Comparison of ENCODE assay signal across 18 cellular contexts in genomic region chr19:28401739-28402138, GRCh38.
A peak's percentile ranks its signal among the peaks of the same experiment; 100 is the strongest.
DNase-seq lines count a peak whose midpoint lies in the region; ATAC-seq and TF ChIP-seq lines count a peak whose summit lies in the region.
"Had no signal": no experiment of that assay in that cellular context is flagged by ENCODE, and none has a peak within 500 bp of the region (broad histone marks: within the 10 kb centered on the region; RNA-seq: fewer than 3 reads in every experiment).

No MANE protein-coding gene starts in this region.

- no peaks in the 10 kb centered on the region for H4K20me1 ChIP-seq in GM23338 (replicated peaks; ENCODE audit: insufficient read depth)
- H4K20me1 ChIP-seq in SU-DHL-6 (ENCODE audit: low read depth, low read length): no peaks in the 10 kb centered on the region
- no peaks in the 10 kb centered on the region for H4K20me1 ChIP-seq in neural progenitor cell (ENCODE audit: low read depth)

- H3K4me1 Mint-ChIP-seq in GM23338: peaks cover 19% of the 10 kb centered on the region
- H3K4me1 Mint-ChIP-seq in neural progenitor cell: peaks cover 35% of the 10 kb centered on the region
- no peaks in the 10 kb centered on the region for H3K4me1 Mint-ChIP-seq in activated naive CD8-positive, alpha-beta T cell treated with anti-CD3 and anti-CD28 coated beads for 36 hours
- H3K4me1 Mint-ChIP-seq: CD4-positive, CD25-positive, alpha-beta regulatory T cell had no signal

- H3F3A ChIP-seq in GM23338 (replicated peaks; ENCODE audit: low read depth): no peaks in the 10 kb centered on the region
- peaks cover 17% of the 10 kb centered on the region for H3F3A ChIP-seq in SU-DHL-6 (ENCODE audit: insufficient read depth)
- H3F3A ChIP-seq in neural progenitor cell (ENCODE audit: low read depth): no peaks in the 10 kb centered on the region

- H3K27me3 ChIP-seq in GM23338 (ENCODE audit: insufficient read depth) (no peaks in the 10 kb centered on the region), SU-DHL-6 (ENCODE audit: low read length) (no peaks in the 10 kb centered on the region), neural progenitor cell (no peaks in the 10 kb centered on the region)
- H3K27me3 ChIP-seq: BE2C had no signal

- H3K9me2 ChIP-seq in GM23338 (ENCODE audit: insufficient read depth) (peaks cover 6% of the 10 kb centered on the region; the same call in 1 of the 2 replicates), SU-DHL-6 (replicated peaks; ENCODE audit: insufficient read depth, low read length) (no peaks in the 10 kb centered on the region)

- H3K4me1 ChIP-seq in GM23338 (ENCODE audit: insufficient read depth): no peaks in the 10 kb centered on the region
- peaks cover 18% of the 10 kb centered on the region for H3K4me1 ChIP-seq in neural progenitor cell
- H3K4me1 ChIP-seq in mucosa of descending colon (ENCODE audit: low read depth): peaks cover 7% of the 10 kb centered on the region
- H3K4me1 ChIP-seq: BE2C, Caco-2 had no signal

- TF ChIP-seq CTCF in GM23338 (conservative IDR thresholded peaks at IDR 0.05; ENCODE audit: low read depth in 2 of 2) (no peak), SU-DHL-6 (IDR thresholded peaks at IDR 0.05; ENCODE audit: insufficient read depth, low read length, poor library complexity, severe bottlenecking) (no peak), neural progenitor cell (IDR thresholded peaks at IDR 0.05) (no peak), mucosa of descending colon (IDR thresholded peaks at IDR 0.05) (no peak)

- H3K79me2 ChIP-seq in GM23338 (replicated peaks; ENCODE audit: insufficient read depth) (no peaks in the 10 kb centered on the region), SU-DHL-6 (ENCODE audit: insufficient read depth, low read length) (no peaks in the 10 kb centered on the region), neural progenitor cell (ENCODE audit: low read depth) (no peaks in the 10 kb centered on the region)

- no peaks in the 10 kb centered on the region for H3K27me3 Mint-ChIP-seq in GM23338 (ENCODE audit: insufficient read depth, low read depth, poor library complexity)
- peaks cover 2% of the 10 kb centered on the region for H3K27me3 Mint-ChIP-seq in neural progenitor cell (ENCODE audit: insufficient read depth, low read depth)
- peaks cover 23% of the 10 kb centered on the region for H3K27me3 Mint-ChIP-seq in activated naive CD8-positive, alpha-beta T cell treated with anti-CD3 and anti-CD28 coated beads for 36 hours
- H3K27me3 Mint-ChIP-seq: CD4-positive, CD25-positive, alpha-beta regulatory T cell had no signal

- H3K4me3 ChIP-seq in GM23338 (no peak overlapping the region), SU-DHL-6 (ENCODE audit: insufficient read depth, low read length, poor library complexity, severe bottlenecking) (peak overlapping the region; percentile 32), neural progenitor cell (no peak overlapping the region), mucosa of descending colon (no peak overlapping the region)
- H3K4me3 ChIP-seq: GM23248 had no signal

- H3K36me3 ChIP-seq in GM23338 (ENCODE audit: insufficient read depth) (no peaks in the 10 kb centered on the region), SU-DHL-6 (ENCODE audit: low read length) (no peaks in the 10 kb centered on the region), neural progenitor cell (no peaks in the 10 kb centered on the region), mucosa of descending colon (ENCODE audit: low read depth) (no peaks in the 10 kb centered on the region)
- H3K36me3 ChIP-seq: BE2C had no signal

- H3K9me3 ChIP-seq in SU-DHL-6 (ENCODE audit: insufficient read depth, low read length) (no peaks in the 10 kb centered on the region), neural progenitor cell (ENCODE audit: low read depth) (no peaks in the 10 kb centered on the region), mucosa of descending colon (no peaks in the 10 kb centered on the region)
- H3K9me3 ChIP-seq: BE2C, Caco-2 had no signal

- no peak overlapping the region for H3K4me2 ChIP-seq in GM23338
- H3K4me2 ChIP-seq in SU-DHL-6 (ENCODE audit: low read depth, low read length, poor library complexity, severe bottlenecking): peak overlapping the region; percentile 60
- H3K4me2 ChIP-seq in neural progenitor cell: peak overlapping the region; percentile 52

- peaks cover 3% of the 10 kb centered on the region; the same call in 2 of the 3 replicates for H3K9me3 Mint-ChIP-seq in GM23338
- no peaks in the 10 kb centered on the region for H3K9me3 Mint-ChIP-seq in neural progenitor cell
- peaks cover 3% of the 10 kb centered on the region for H3K9me3 Mint-ChIP-seq in activated naive CD8-positive, alpha-beta T cell treated with anti-CD3 and anti-CD28 coated beads for 36 hours

- no peak for DNase-seq in GM23338 (ENCODE audit: low spot score)
- DNase-seq in NCI-H345 (lab: John Stamatoyannopoulos, UW): peak; percentile 88
- DNase-seq in neural progenitor cell (ENCODE audit: low spot score): no peak
- no peak for DNase-seq in activated gamma-delta T cell (lab: John Stamatoyannopoulos, UW)
- no peak for DNase-seq in activated naive CD8-positive, alpha-beta T cell treated with anti-CD3 and anti-CD28 coated beads for 36 hours
- DNase-seq in mucosa of descending colon: no peak
- DNase-seq: ACHN; BE2C; C1 segment of cervical spinal cord; Caco-2; CD4-positive, CD25-positive, alpha-beta regulatory T cell; CD8-positive, alpha-beta memory T cell; DMS79 treated with DMSO at 0.1 percent for 48 hours; GM23248; HCEC 1CT; HFFc6 had no signal

- intact Hi-C loops in mucosa of descending colon (cut with DNase I, micrococcal nuclease): no loop called here

- H3K36me3 Mint-ChIP-seq in GM23338 (ENCODE audit: low read depth): no peaks in the 10 kb centered on the region
- H3K36me3 Mint-ChIP-seq in neural progenitor cell: no peaks in the 10 kb centered on the region
- no peaks in the 10 kb centered on the region for H3K36me3 Mint-ChIP-seq in activated naive CD8-positive, alpha-beta T cell treated with anti-CD3 and anti-CD28 coated beads for 36 hours
- H3K36me3 Mint-ChIP-seq: CD4-positive, CD25-positive, alpha-beta regulatory T cell had no signal

- H3K27ac ChIP-seq in GM23338 (ENCODE audit: low read depth) (no peak overlapping the region), SU-DHL-6 (ENCODE audit: low read depth, low read length) (peak overlapping the region; percentile 65), neural progenitor cell (no peak overlapping the region)
- H3K27ac ChIP-seq: GM23248, HL-60 had no signal

- peak overlapping the region; percentile 49 for H3K9ac ChIP-seq in SU-DHL-6 (ENCODE audit: low read length)
- H3K9ac ChIP-seq in neural progenitor cell: no peak overlapping the region
- H3K9ac ChIP-seq: GM23248 had no signal

- H3K27ac Mint-ChIP-seq in GM23338 (no peak overlapping the region), neural progenitor cell (no peak overlapping the region)
- no peak overlapping the region for H3K27ac Mint-ChIP-seq in activated naive CD8-positive, alpha-beta T cell treated with anti-CD3 and anti-CD28 coated beads for 36 hours
- H3K27ac Mint-ChIP-seq: CD4-positive, CD25-positive, alpha-beta regulatory T cell; CD8-positive, alpha-beta memory T cell; HFFc6 had no signal

- ATAC-seq in GM23338 (no peak), mucosa of descending colon (no peak)

- H2AFZ ChIP-seq in GM23338 (peak overlapping the region; percentile 66), SU-DHL-6 (ENCODE audit: low read depth, low read length, severe bottlenecking) (no peak overlapping the region), neural progenitor cell (replicated peaks) (no peak overlapping the region)
- H2AFZ ChIP-seq: GM23248 had no signal

- H3K4me3 Mint-ChIP-seq in GM23338 (no peak overlapping the region), neural progenitor cell (no peak overlapping the region)
- H3K4me3 Mint-ChIP-seq in activated naive CD8-positive, alpha-beta T cell treated with anti-CD3 and anti-CD28 coated beads for 36 hours: no peak overlapping the region
- H3K4me3 Mint-ChIP-seq: CD4-positive, CD25-positive, alpha-beta regulatory T cell; CD8-positive, alpha-beta memory T cell; HFFc6 had no signal
